1 cellular context compared by ENCODE assay signal in genomic region chr3:12903000-12903800, GRCh38.
TF ChIP-seq lines count a peak whose summit lies in the region.

No MANE protein-coding gene starts in this region.

TF ChIP-seq in HepG2, 621 proteins besides CTCF, POLR2A, EP300 and RAD21:
- TF ChIP-seq CEBPZ (IDR thresholded peaks at IDR 0.05; ENCODE audit: low read length) = no peak
- TF ChIP-seq PHF5A (CRISPR knock-in tag; IDR thresholded peaks at IDR 0.05; ENCODE audit: low read depth, unreplicated experiment) = no peak
- TF ChIP-seq HOXA9 (CRISPR knock-in tag; IDR thresholded peaks at IDR 0.05; ENCODE audit: borderline replicate concordance) = no peak
- TF ChIP-seq AHDC1 (CRISPR knock-in tag; IDR thresholded peaks at IDR 0.05; ENCODE audit: borderline replicate concordance) = no peak
- no peak for TF ChIP-seq TFAP4 (IDR thresholded peaks at IDR 0.05; ENCODE audit: borderline replicate concordance, low read depth)
- no peak for TF ChIP-seq ZNF460 (CRISPR knock-in tag; IDR thresholded peaks at IDR 0.05; ENCODE audit: borderline replicate concordance)
- TF ChIP-seq PRDM15 (CRISPR knock-in tag; IDR thresholded peaks at IDR 0.05) = no peak
TF ChIP-seq in HepG2: peak in this region for 0.
